Comparison of ENCODE assay signal across 24 cellular contexts in the genomic region with DNA sequence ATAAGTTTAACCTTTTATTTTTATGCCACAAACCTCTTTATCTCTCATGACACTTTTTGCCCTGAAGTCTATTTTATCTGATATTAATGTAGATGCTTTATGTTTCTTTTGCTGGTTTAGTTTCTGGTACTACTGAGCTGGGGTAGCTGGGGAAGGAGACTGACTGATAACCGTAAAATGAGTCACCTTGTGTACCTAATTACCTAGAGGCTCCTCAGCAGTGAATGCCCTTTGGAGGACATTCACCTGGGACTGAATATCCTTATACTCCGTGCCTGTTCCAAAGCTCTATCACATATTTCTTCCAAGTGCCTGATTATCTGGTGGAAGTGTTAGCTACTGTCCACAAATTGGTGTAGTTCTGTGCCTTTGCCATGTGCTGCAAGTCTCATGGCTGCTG. TPM values are rescaled to one million over a fixed set of nuclear protein-coding genes. Genes with fewer than 3 reads are reported as not detected.
A peak's percentile ranks its signal among the peaks of the same experiment; 100 is the strongest.
DNase-seq lines count a peak whose midpoint lies in the region; ATAC-seq, FAIRE-seq and TF ChIP-seq lines count a peak whose summit lies in the region.
"Had no signal": no experiment of that assay in that cellular context is flagged by ENCODE, and none has a peak within 500 bp of the region (broad histone marks: within the 10 kb centered on the region; RNA-seq: fewer than 3 reads in every experiment).

No MANE protein-coding gene starts in this region.

- DNase-seq in NCI-H2171 treated with DMSO at 0.1 percent for 48 hours (lab: John Stamatoyannopoulos, UW) (peak; percentile 49), NCI-H2171 (lab: John Stamatoyannopoulos, UW) (no peak), RWPE1 (ENCODE audit: low spot score) (peak; percentile 9), epithelial cell of esophagus (ENCODE audit: low read depth) (peak; percentile 25), small intestine (peak; percentile 41), SK-N-SH (no peak), foreskin melanocyte (no peak)
- DNase-seq: 8988T; CD8-positive, alpha-beta T cell; HFFc6; NCI-H1417; NCI-H1694 treated with DMSO at 0.1 percent for 48 hours; NCI-H2081 treated with DMSO at 0.1 percent for 48 hours; NCI-H2227 treated with DMSO at 0.1 percent for 48 hours; NCI-H510A; NCI-H748 treated with DMSO at 0.1 percent for 48 hours; NK-92 treated with Interleukin-12 subunit alpha and Interleukin-12 subunit beta, amount 100 ng/mL, for 24 hours; SJCRH30 had no signal

- H3K9ac ChIP-seq in SK-N-SH = no peak overlapping the region
- H3K9ac ChIP-seq: BLaER1 treated with 17β-estradiol and CSF1 and Interleukin-3, amounts not matched to agents 10 nM and 100 nM had no signal

- H3K27me3 ChIP-seq in small intestine (ENCODE audit: control insufficient read depth in 2 of 2, insufficient read depth in 2 of 2, low read length in 2 of 2) (no peaks in the 10 kb centered on the region), SK-N-SH (ENCODE audit: insufficient read depth) (no peaks in the 10 kb centered on the region)
- H3K27me3 ChIP-seq: BLaER1 treated with 17β-estradiol and CSF1 and Interleukin-3, amounts not matched to agents 10 nM and 100 nM; SJCRH30 had no signal

- no peaks in the 10 kb centered on the region for H3F3A ChIP-seq in SK-N-SH (replicated peaks; ENCODE audit: insufficient read depth)

- no peak for TF ChIP-seq RAD21 in SK-N-SH (IDR thresholded peaks at IDR 0.05; ENCODE audit: low read length)

- no peak for ATAC-seq in GM21825 (IDR thresholded peaks at IDR 0.05; ENCODE audit: unreplicated experiment)
- ATAC-seq: CD8-positive, alpha-beta T cell; Panc1 had no signal

- H3K4me1 ChIP-seq in small intestine (ENCODE audit: control insufficient read depth in 2 of 2, insufficient read depth in 1 of 2, low read depth in 1 of 2, low read length in 1 of 2) (no peaks in the 10 kb centered on the region), SK-N-SH (ENCODE audit: control insufficient read depth in 1 of 2, insufficient read depth in 2 of 2, low read depth in 1 of 2, low read length in 1 of 2) (peaks cover 0 to 3% of the 10 kb centered on the region in 2 experiments; a peak in 1 of 4 replicates)
- H3K4me1 ChIP-seq: SJCRH30 had no signal

- no peak overlapping the region for H2AFZ ChIP-seq in SK-N-SH (ENCODE audit: low read depth)

- peaks cover 3% of the 10 kb centered on the region for H3K79me2 ChIP-seq in SK-N-SH (ENCODE audit: insufficient read depth)

- TF ChIP-seq CTCF in RWPE1 (conservative IDR thresholded peaks at IDR 0.05; ENCODE audit: low read depth) (no peak), epithelial cell of esophagus (IDR thresholded peaks at IDR 0.05; ENCODE audit: insufficient read depth, low read depth, low read length, missing control alignments) (no peak), SK-N-SH (IDR thresholded peaks at IDR 0.05) (no peak)

- H3K9me3 ChIP-seq in small intestine (ENCODE audit: control insufficient read depth, low read depth) = no peaks in the 10 kb centered on the region
- peaks cover 34% of the 10 kb centered on the region for H3K9me3 ChIP-seq in SK-N-SH

- H3K4me2 ChIP-seq in SK-N-SH = no peak overlapping the region
- H3K4me2 ChIP-seq: BLaER1 treated with 17β-estradiol and CSF1 and Interleukin-3, amounts not matched to agents 10 nM and 100 nM had no signal

- H3K27ac ChIP-seq in RWPE1 (no peak overlapping the region), small intestine (ENCODE audit: low read depth in 1 of 2, low read length in 1 of 2) (no peak overlapping the region), SK-N-SH (ENCODE audit: low read depth in 2 of 2, low read length in 1 of 2) (no peak overlapping the region)
- H3K27ac ChIP-seq: BLaER1 treated with 17β-estradiol and CSF1 and Interleukin-3, amounts not matched to agents 10 nM and 100 nM; SJCRH30 had no signal

- H3K36me3 ChIP-seq in small intestine (ENCODE audit: control insufficient read depth in 2 of 2, insufficient read depth in 2 of 2, low read length in 2 of 2) (no peaks in the 10 kb centered on the region), SK-N-SH (replicated peaks in 1 of 2; ENCODE audit: control insufficient read depth in 1 of 2, insufficient read depth in 2 of 2, low read length in 1 of 2) (peaks cover 0 to 5% of the 10 kb centered on the region in 2 experiments)
- H3K36me3 ChIP-seq: BLaER1 treated with 17β-estradiol and CSF1 and Interleukin-3, amounts not matched to agents 10 nM and 100 nM; SJCRH30 had no signal

- POLR2A ChIA-PET in RWPE1 (lab: Yijun Ruan, JAX; ENCODE audit: low non-redundant PET) (no interaction called here), SK-N-SH (lab: Yijun Ruan, JAX) (no interaction called here)

- H4K20me1 ChIP-seq in SK-N-SH (ENCODE audit: insufficient read depth) = no peaks in the 10 kb centered on the region
- H4K20me1 ChIP-seq: BLaER1 treated with 17β-estradiol and CSF1 and Interleukin-3, amounts not matched to agents 10 nM and 100 nM had no signal

- 30 to 68% (median 49%) methylated on average over 2 of the region's 2 CpGs for WGBS in small intestine, 3 donors
- 73% methylated on average over 2 of the region's 2 CpGs for WGBS in SK-N-SH (ENCODE audit: low lambda C conversion rate)

- CTCF ChIA-PET in RWPE1 (lab: Yijun Ruan, JAX) (interaction anchor here (0.7 kb wide), 1 partner anchor 14 kb away, joined by 3 read pairs; a partner anchor contains a TSS), SK-N-SH (lab: Yijun Ruan, JAX) (interaction anchor here (1.0 to 1.5 kb wide), 4 partner anchors 27 to 204 kb away, joined by 3 to 8 read pairs (median 4); no protein-coding TSS in a partner anchor)

- FAIRE-seq in small intestine (lab: Jason Lieb, UNC) = no peak
- FAIRE-seq: G401.6, GM12892, H54 had no signal

- no peak for TF ChIP-seq EP300 in SK-N-SH (IDR thresholded peaks at IDR 0.05; ENCODE audit: borderline replicate concordance in 1 of 2, low read depth in 1 of 2, low read length in 1 of 2)

- H3K4me3 ChIP-seq in epithelial cell of esophagus (ENCODE audit: low read length) (no peak overlapping the region), small intestine (ENCODE audit: low read depth in 1 of 2, low read length in 2 of 2) (no peak overlapping the region), SK-N-SH (ENCODE audit: low read depth in 2 of 2, low read length in 1 of 2) (no peak overlapping the region)
- H3K4me3 ChIP-seq: BLaER1 treated with 17β-estradiol and CSF1 and Interleukin-3, amounts not matched to agents 10 nM and 100 nM; SJCRH30 had no signal

- no peaks in the 10 kb centered on the region for H3K9me2 ChIP-seq in SK-N-SH

TF ChIP-seq in SK-N-SH, 30 proteins besides CTCF, POLR2A, EP300 and RAD21:
- TF ChIP-seq MXI1 (IDR thresholded peaks at IDR 0.05; ENCODE audit: low read depth, low read length) (no peak), ELF1 (IDR thresholded peaks at IDR 0.05) (no peak), FOXM1 (IDR thresholded peaks at IDR 0.05; ENCODE audit: low read depth) (no peak), SMC3 (IDR thresholded peaks at IDR 0.05; ENCODE audit: low read depth, low read length) (no peak)
TF ChIP-seq in SK-N-SH: peak in this region for 0.

RNA-seq across cellular contexts. Expression of a gene that starts 13.9 kb away (rescaled TPM):
- polyA plus RNA-seq in small intestine (1 to 10 TPM; 2.4 to 6.6 (median 6.3) TPM), SK-N-SH (2012; rRNA removed) (7.3 and 9.0 TPM in 2 replicates)
- 8.7 and 11.1 TPM in 2 replicates for polyA plus RNA-seq in SK-N-SH (2012; cell fraction: cytosol; rRNA removed)
- polyA plus RNA-seq in SK-N-SH (2012; cell fraction: nucleus; rRNA removed) = 2.9 and 5.2 TPM in 2 replicates

RNA-seq across cellular contexts. Expression of a gene that starts 41.5 kb away (rescaled TPM):
- polyA plus RNA-seq in small intestine (10 to 100 TPM; 11.1 to 17.0 (median 13.0) TPM), SK-N-SH (2012; rRNA removed) (28.1 and 31.8 TPM in 2 replicates)
- 31.8 and 34.0 TPM in 2 replicates for polyA plus RNA-seq in SK-N-SH (2012; cell fraction: cytosol; rRNA removed)
- 54.6 and 89.8 TPM in 2 replicates for polyA plus RNA-seq in SK-N-SH (2012; cell fraction: nucleus; rRNA removed)

Comparison
In these comparisons a context has a peak if more than half of its experiments do, and no peak if none do; other contexts are left out.
1. DNase-seq: peak in NCI-H2171 treated with DMSO at 0.1 percent for 48 hours (single experiment), RWPE1 (single experiment), epithelial cell of esophagus (single experiment) and small intestine (single experiment); none in NCI-H2171 (single experiment), SK-N-SH (single experiment) and foreskin melanocyte (single experiment).